Comparison of ENCODE assay signal across 12 cellular contexts in the genomic region with DNA sequence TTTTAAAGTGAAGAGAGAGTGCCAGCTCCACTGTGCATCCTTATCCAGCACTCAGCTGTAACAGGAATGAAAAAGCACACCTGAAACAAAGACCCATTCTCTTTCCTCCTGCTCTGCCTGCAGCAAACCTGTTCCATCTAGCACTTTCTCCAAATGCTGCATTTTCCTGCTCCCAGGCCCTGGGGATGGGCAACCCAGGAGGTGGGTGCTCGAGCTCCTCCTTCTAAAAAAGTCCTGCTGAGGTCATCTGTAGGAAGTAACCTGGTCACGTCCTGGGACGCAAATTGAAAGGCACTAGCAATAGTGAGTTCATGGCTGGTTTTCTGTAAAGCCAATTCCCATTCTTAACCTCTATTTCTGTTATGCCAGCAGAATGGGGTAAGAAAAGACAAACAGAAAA.
A peak's percentile ranks its signal among the peaks of the same experiment; 100 is the strongest.
DNase-seq lines count a peak whose midpoint lies in the region; TF ChIP-seq lines count a peak whose summit lies in the region.
"Had no signal": no experiment of that assay in that cellular context is flagged by ENCODE, and none has a peak within 500 bp of the region (broad histone marks: within the 10 kb centered on the region; RNA-seq: fewer than 3 reads in every experiment).

No MANE protein-coding gene starts in this region.

- no peak overlapping the region for H2AK5ac ChIP-seq in mesendoderm (ENCODE audit: low read length)

- no peak overlapping the region for H3K4me2 ChIP-seq in mesendoderm (ENCODE audit: low read length)
- H3K4me2 ChIP-seq: neural progenitor cell had no signal

- H3K36me3 ChIP-seq in mesendoderm (ENCODE audit: control insufficient read depth, insufficient read depth, low read length) (no peaks in the 10 kb centered on the region), stomach (no peaks in the 10 kb centered on the region)
- H3K36me3 ChIP-seq: neural progenitor cell had no signal

- H3K23ac ChIP-seq in mesendoderm (ENCODE audit: low read length): no peak overlapping the region

- H2BK5ac ChIP-seq in mesendoderm (ENCODE audit: low read length): no peak overlapping the region

- H3K79me1 ChIP-seq in mesendoderm (ENCODE audit: low read length): no peaks in the 10 kb centered on the region

- H3K4me1 Mint-ChIP-seq in activated CD4-positive, alpha-beta memory T cell treated with anti-CD3 and anti-CD28 coated beads for 36 hours (ENCODE audit: low read depth): peaks cover 67% of the 10 kb centered on the region
- H3K4me1 Mint-ChIP-seq in activated CD4-positive, alpha-beta memory T cell treated with anti-CD3 and anti-CD28 coated beads, Interleukin-2, amount 10 ng/mL, durations not matched to agents 7 days and 5 days: peaks cover 54% of the 10 kb centered on the region
- peaks cover 64% of the 10 kb centered on the region for H3K4me1 Mint-ChIP-seq in brain

- H3K4me3 Mint-ChIP-seq in activated CD4-positive, alpha-beta memory T cell treated with anti-CD3 and anti-CD28 coated beads for 36 hours: no peak overlapping the region
- no peak overlapping the region for H3K4me3 Mint-ChIP-seq in activated CD4-positive, alpha-beta memory T cell treated with anti-CD3 and anti-CD28 coated beads, Interleukin-2, amount 10 ng/mL, durations not matched to agents 7 days and 5 days
- no peak overlapping the region for H3K4me3 Mint-ChIP-seq in brain
- H3K4me3 Mint-ChIP-seq: neural progenitor cell had no signal

- no peak overlapping the region for H2BK120ac ChIP-seq in mesendoderm (ENCODE audit: low read depth, low read length)

- no peak overlapping the region for H3K9ac ChIP-seq in mesendoderm (ENCODE audit: low read length)
- H3K9ac ChIP-seq: neural progenitor cell had no signal

- WGBS in mesendoderm (ENCODE audit: extremely low coverage, insufficient coverage, low lambda C conversion rate): no CpG with 5 or more reads among the region's 3 CpGs
- WGBS in stomach, 5 donors: 50 to 72% (median 65%) methylated on average over 3 of the region's 3 CpGs

- TF ChIP-seq EP300 in stomach (IDR thresholded peaks at IDR 0.05): no peak

- peaks cover 7% of the 10 kb centered on the region for H3K36me3 Mint-ChIP-seq in activated CD4-positive, alpha-beta memory T cell treated with anti-CD3 and anti-CD28 coated beads for 36 hours
- peaks cover 20% of the 10 kb centered on the region for H3K36me3 Mint-ChIP-seq in activated CD4-positive, alpha-beta memory T cell treated with anti-CD3 and anti-CD28 coated beads, Interleukin-2, amount 10 ng/mL, durations not matched to agents 7 days and 5 days (ENCODE audit: low read depth)
- no peaks in the 10 kb centered on the region for H3K36me3 Mint-ChIP-seq in brain

- TF ChIP-seq POLR2A in stomach (IDR thresholded peaks at IDR 0.05): no peak

- TF ChIP-seq CTCF in brain (conservative IDR thresholded peaks at IDR 0.05) (no peak), stomach (IDR thresholded peaks at IDR 0.05) (no peak)

- no peak overlapping the region for H3K4ac ChIP-seq in mesendoderm (ENCODE audit: low read depth, low read length)

- no peak overlapping the region for H4K8ac ChIP-seq in mesendoderm (ENCODE audit: low read depth, low read length)

- H3K4me3 ChIP-seq in mesendoderm (ENCODE audit: low read length) (no peak overlapping the region), stomach (no peak overlapping the region)
- H3K4me3 ChIP-seq: neural progenitor cell had no signal

- intact Hi-C loops in activated CD4-positive, alpha-beta memory T cell treated with anti-CD3 and anti-CD28 coated beads for 36 hours (cut with micrococcal nuclease): no loop called here
- intact Hi-C loops in stomach (cut with DNase I; ENCODE audit: low total_unique reads): no loop called here

- no peaks in the 10 kb centered on the region for H3K9me3 ChIP-seq in stomach

- no peak overlapping the region for H3K56ac ChIP-seq in mesendoderm (ENCODE audit: low read length)

- no peak for DNase-seq in activated CD4-positive, alpha-beta memory T cell treated with anti-CD3 and anti-CD28 coated beads for 36 hours
- no peak for DNase-seq in activated CD4-positive, alpha-beta memory T cell treated with anti-CD3 and anti-CD28 coated beads, Interleukin-2, amount 10 ng/mL, durations not matched to agents 7 days and 5 days
- DNase-seq in mesendoderm (peak; percentile 40), stomach (no peak), inferior parietal cortex (ENCODE audit: extremely low spot score) (no peak), NCI-H226 (no peak), NCI-H187 treated with DMSO at 0.1 percent for 48 hours (lab: John Stamatoyannopoulos, UW) (no peak)
- DNase-seq: activated naive CD4-positive, alpha-beta T cell treated with anti-CD3 and anti-CD28 coated beads, Interleukin-2, amount 50 U/mL, for 16 hours; effector CD4-positive, alpha-beta T cell; NCI-H1694 had no signal

- H3K4me1 ChIP-seq in mesendoderm (ENCODE audit: control insufficient read depth, low read depth, low read length) (peaks cover 13% of the 10 kb centered on the region), stomach (peaks cover 15 to 41% (median 21%) of the 10 kb centered on the region in 4 donors)

- POLR2A ChIA-PET in activated CD4-positive, alpha-beta memory T cell treated with anti-CD3 and anti-CD28 coated beads for 36 hours (lab: Charles Lee): interaction anchor here (0.6 to 1.5 kb wide), 2 partner anchors 19 to 20 kb away, joined by 3 to 4 read pairs; no protein-coding TSS in a partner anchor
- POLR2A ChIA-PET in activated CD4-positive, alpha-beta memory T cell treated with anti-CD3 and anti-CD28 coated beads, Interleukin-2, amount 10 ng/mL, durations not matched to agents 7 days and 5 days (lab: Charles Lee): interaction anchor here (1.4 to 1.5 kb wide), 2 partner anchors 20 to 172 kb away, joined by 3 read pairs; no protein-coding TSS in a partner anchor

- CTCF ChIA-PET in activated CD4-positive, alpha-beta memory T cell treated with anti-CD3 and anti-CD28 coated beads for 36 hours (lab: Charles Lee): interaction anchor here (0.6 to 1.0 kb wide), 5 partner anchors 17 to 174 kb away, joined by 3 read pairs; a partner anchor contains a TSS
- CTCF ChIA-PET in activated CD4-positive, alpha-beta memory T cell treated with anti-CD3 and anti-CD28 coated beads, Interleukin-2, amount 10 ng/mL, durations not matched to agents 7 days and 5 days (lab: Charles Lee): interaction anchor here (0.9 to 1.1 kb wide), 2 partner anchors 28 to 174 kb away, joined by 3 to 6 read pairs; a partner anchor contains a TSS

- H3K18ac ChIP-seq in mesendoderm (ENCODE audit: low read length): no peak overlapping the region

- no peaks in the 10 kb centered on the region for H3K27me3 Mint-ChIP-seq in activated CD4-positive, alpha-beta memory T cell treated with anti-CD3 and anti-CD28 coated beads for 36 hours
- no peaks in the 10 kb centered on the region for H3K27me3 Mint-ChIP-seq in activated CD4-positive, alpha-beta memory T cell treated with anti-CD3 and anti-CD28 coated beads, Interleukin-2, amount 10 ng/mL, durations not matched to agents 7 days and 5 days
- H3K27me3 Mint-ChIP-seq in brain: no peaks in the 10 kb centered on the region

- no peaks in the 10 kb centered on the region for H3K79me2 ChIP-seq in mesendoderm (ENCODE audit: control insufficient read depth, insufficient read depth, low read length)

- H3K27me3 ChIP-seq in mesendoderm (ENCODE audit: insufficient read depth, low read length, poor library complexity): no peaks in the 10 kb centered on the region
- H3K27me3 ChIP-seq in stomach: no peaks in the 10 kb centered on the region
- H3K27me3 ChIP-seq: neural progenitor cell had no signal

- H3K9me3 Mint-ChIP-seq in activated CD4-positive, alpha-beta memory T cell treated with anti-CD3 and anti-CD28 coated beads for 36 hours: no peaks in the 10 kb centered on the region
- H3K9me3 Mint-ChIP-seq in activated CD4-positive, alpha-beta memory T cell treated with anti-CD3 and anti-CD28 coated beads, Interleukin-2, amount 10 ng/mL, durations not matched to agents 7 days and 5 days: no peaks in the 10 kb centered on the region
- H3K9me3 Mint-ChIP-seq in brain: no peaks in the 10 kb centered on the region
- H3K9me3 Mint-ChIP-seq: neural progenitor cell had no signal

- peak overlapping the region; percentile 76 for H3K27ac Mint-ChIP-seq in activated CD4-positive, alpha-beta memory T cell treated with anti-CD3 and anti-CD28 coated beads for 36 hours
- no peak overlapping the region for H3K27ac Mint-ChIP-seq in activated CD4-positive, alpha-beta memory T cell treated with anti-CD3 and anti-CD28 coated beads, Interleukin-2, amount 10 ng/mL, durations not matched to agents 7 days and 5 days
- H3K27ac Mint-ChIP-seq in brain: peak overlapping the region in 3 of 5 experiments; percentile 47 to 89 (median 82)
- H3K27ac Mint-ChIP-seq: neural progenitor cell had no signal

- no peak overlapping the region for H2BK15ac ChIP-seq in mesendoderm (replicated peaks; ENCODE audit: low read depth)

- H4K5ac ChIP-seq in mesendoderm (ENCODE audit: low read length): no peak overlapping the region

- no peak overlapping the region for H3K27ac ChIP-seq in mesendoderm (ENCODE audit: low read depth, low read length)
- peak overlapping the region in 4 of 5 donors; percentile 19 to 72 (median 54) for H3K27ac ChIP-seq in stomach
- H3K27ac ChIP-seq: neural progenitor cell had no signal
